16 cellular contexts compared by ENCODE assay signal in genomic region chr13:93116809-93117208, GRCh38.
A peak's percentile ranks its signal among the peaks of the same experiment; 100 is the strongest.
DNase-seq lines count a peak whose midpoint lies in the region; ATAC-seq, FAIRE-seq and TF ChIP-seq lines count a peak whose summit lies in the region.
"Had no signal": no experiment of that assay in that cellular context is flagged by ENCODE, and none has a peak within 500 bp of the region (broad histone marks: within the 10 kb centered on the region; RNA-seq: fewer than 3 reads in every experiment).

No MANE protein-coding gene starts in this region.

- no peaks in the 10 kb centered on the region for H3K36me3 Mint-ChIP-seq in chondrocyte (ENCODE audit: low read depth)

- no peak for FAIRE-seq in GM19239 (lab: Jason Lieb, UNC)

- peak; percentile 31 for DNase-seq in NCI-H510A treated with DMSO at 0.1 percent for 48 hours (lab: John Stamatoyannopoulos, UW)
- DNase-seq in NCI-H510A (lab: John Stamatoyannopoulos, UW): no peak
- peak; percentile 59 for DNase-seq in NCI-H69 (lab: John Stamatoyannopoulos, UW)
- DNase-seq in chondrocyte (ENCODE audit: low spot score): no peak
- peak; percentile 29 for DNase-seq in renal cortical epithelial cell (ENCODE audit: low read depth)
- DNase-seq in GM19239 (ENCODE audit: insufficient read length, low spot score): no peak
- DNase-seq in head of caudate nucleus: no peak
- no peak for DNase-seq in stimulated activated naive CD8-positive, alpha-beta T cell treated with anti-CD3 and anti-CD28 coated beads, Interleukin-15, amount 100 ng/mL, for 72 hours
- DNase-seq: activated CD8-positive, alpha-beta memory T cell treated with anti-CD3 and anti-CD28 coated beads for 24 hours; activated gamma-delta T cell treated with Interleukin-2 at 50 U/mL for 16 hours; effector CD8-positive, alpha-beta T cell; GM23248; KBM-7; NCI-H446 treated with DMSO at 0.1 percent for 48 hours; stimulated activated CD4-positive, alpha-beta T cell treated with anti-CD3 and anti-CD28 coated beads, Interleukin-1b, Interleukin-23, amount 100 ng/mL, for 48 hours; tibial artery had no signal

- H3K27ac Mint-ChIP-seq in chondrocyte (ENCODE audit: unreplicated experiment): no peak overlapping the region
- H3K27ac Mint-ChIP-seq in stimulated activated naive CD8-positive, alpha-beta T cell treated with anti-CD3 and anti-CD28 coated beads, Interleukin-15, amount 100 ng/mL, for 72 hours: no peak overlapping the region

- H3K27me3 Mint-ChIP-seq in chondrocyte (ENCODE audit: low read depth): peaks cover 23% of the 10 kb centered on the region
- H3K27me3 Mint-ChIP-seq in stimulated activated naive CD8-positive, alpha-beta T cell treated with anti-CD3 and anti-CD28 coated beads, Interleukin-15, amount 100 ng/mL, for 72 hours: no peaks in the 10 kb centered on the region

- ATAC-seq in stimulated activated naive CD8-positive, alpha-beta T cell treated with anti-CD3 and anti-CD28 coated beads, Interleukin-15, amount 100 ng/mL, for 72 hours: no peak

- no peaks in the 10 kb centered on the region for H3K4me1 Mint-ChIP-seq in chondrocyte (ENCODE audit: low read depth)
- no peaks in the 10 kb centered on the region for H3K4me1 Mint-ChIP-seq in stimulated activated naive CD8-positive, alpha-beta T cell treated with anti-CD3 and anti-CD28 coated beads, Interleukin-15, amount 100 ng/mL, for 72 hours

- intact Hi-C loops in head of caudate nucleus (cut with DNase I): no loop called here

- peak; percentile 53 for TF ChIP-seq CTCF in chondrocyte (IDR thresholded peaks at IDR 0.05)

- peaks cover 4% of the 10 kb centered on the region for H3K9me3 Mint-ChIP-seq in chondrocyte (ENCODE audit: low read depth)
- H3K9me3 Mint-ChIP-seq in stimulated activated naive CD8-positive, alpha-beta T cell treated with anti-CD3 and anti-CD28 coated beads, Interleukin-15, amount 100 ng/mL, for 72 hours: peaks cover 0 to 9% of the 10 kb centered on the region in 2 donors

- no peak overlapping the region for H3K4me3 Mint-ChIP-seq in chondrocyte (ENCODE audit: unreplicated experiment)
- H3K4me3 Mint-ChIP-seq in stimulated activated naive CD8-positive, alpha-beta T cell treated with anti-CD3 and anti-CD28 coated beads, Interleukin-15, amount 100 ng/mL, for 72 hours: no peak overlapping the region

Comparison
In these comparisons a context has a peak if more than half of its experiments do, and no peak if none do; other contexts are left out.
1. DNase-seq: peak in NCI-H510A treated with DMSO at 0.1 percent for 48 hours (single experiment), NCI-H69 (single experiment) and renal cortical epithelial cell (single experiment); none in NCI-H510A (single experiment), chondrocyte (single experiment), GM19239 (single experiment), head of caudate nucleus (0 of 42) and stimulated activated naive CD8-positive, alpha-beta T cell treated with anti-CD3 and anti-CD28 coated beads, Interleukin-15, amount 100 ng/mL, for 72 hours (0 of 2).